ENCODE assay signal across 23 cellular contexts in the genomic region with DNA sequence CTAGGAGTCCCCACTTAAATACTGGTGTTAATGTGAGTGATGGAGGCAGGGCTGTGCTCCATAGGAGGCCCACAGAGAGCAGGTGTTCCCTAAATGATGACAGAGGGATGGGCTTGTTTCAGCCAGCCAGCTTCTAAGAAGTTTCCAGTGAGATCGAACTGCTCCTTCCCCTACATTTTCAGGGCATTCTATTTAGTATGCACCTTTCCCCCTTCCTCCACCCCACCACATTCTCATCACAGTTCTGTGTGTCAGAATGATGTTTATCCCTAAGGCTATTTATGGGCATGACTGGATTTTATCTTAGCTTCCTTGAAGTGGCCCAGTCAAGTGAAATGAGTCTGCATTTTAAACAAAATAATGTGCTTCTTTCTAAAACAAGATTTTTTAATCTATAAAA.
DNase-seq lines count a peak whose midpoint lies in the region; ATAC-seq and TF ChIP-seq lines count a peak whose summit lies in the region.
"Had no signal": no experiment of that assay in that cellular context is flagged by ENCODE, and none has a peak within 500 bp of the region (broad histone marks: within the 10 kb centered on the region; RNA-seq: fewer than 3 reads in every experiment).

No MANE protein-coding gene starts in this region.

- no peak for TF ChIP-seq CTCF in HEK293 (tag by site-specific recombination; IDR thresholded peaks at IDR 0.05)
- no peak for TF ChIP-seq CTCF in progenitor cell of endocrine pancreas (IDR thresholded peaks at IDR 0.05; ENCODE audit: unreplicated experiment)
- TF ChIP-seq CTCF in thyroid gland (IDR thresholded peaks at IDR 0.05) = no peak

- DNase-seq in NCI-H524 (lab: John Stamatoyannopoulos, UW) = peak; percentile 3 to 16
- no peak for DNase-seq in NCI-H524 treated with DMSO at 0.1 percent for 48 hours (lab: John Stamatoyannopoulos, UW)
- no peak for DNase-seq in SK-N-MC (ENCODE audit: low read depth, low spot score)
- peak; percentile 27 for DNase-seq in renal cortical epithelial cell (ENCODE audit: low read depth)
- no peak for DNase-seq in progenitor cell of endocrine pancreas (ENCODE audit: low spot score, unreplicated experiment)
- DNase-seq in thyroid gland = no peak
- DNase-seq: activated CD4-positive, alpha-beta T cell treated with anti-CD3 and anti-CD28 coated beads, Interleukin-2, amount 10 ng/mL, durations not matched to agents 24 days and 14 days; activated effector memory CD4-positive, alpha-beta T cell treated with anti-CD3 and anti-CD28 coated beads, Interleukin-2, amount 50 U/mL, for 16 hours; activated naive CD8-positive, alpha-beta T cell treated with anti-CD3 and anti-CD28 coated beads for 36 hours; activated T-cell treated with anti-CD3 and anti-CD28 coated beads, Interleukin-2, amount 50 U/mL, for 1 hour; aorta; colonic mucosa; GDM1; mesendoderm; NCI-H1092 treated with DMSO at 0.1 percent for 48 hours; NCI-H1930; psoas muscle; RPMI8226; stimulated activated naive CD8-positive, alpha-beta T cell treated with anti-CD3 and anti-CD28 coated beads, Interleukin-15, amount 100 ng/mL, for 72 hours; T-helper 9 cell had no signal

- H3K36me3 ChIP-seq in HEK293 (ENCODE audit: control insufficient read depth in 2 of 2, insufficient read depth in 1 of 2, low read length in 2 of 2) = no peaks in the 10 kb centered on the region
- H3K36me3 ChIP-seq in SK-N-MC (ENCODE audit: insufficient read depth, low read length) = no peaks in the 10 kb centered on the region
- H3K36me3 ChIP-seq in thyroid gland = no peaks in the 10 kb centered on the region
- H3K36me3 ChIP-seq: colonic mucosa had no signal

- intact Hi-C loops in thyroid gland (cut with DNase I) = loop anchor here (10.0 kb wide), 1 partner anchor 205 kb away; no protein-coding TSS in a partner anchor

- TF ChIP-seq POLR2A in thyroid gland (IDR thresholded peaks at IDR 0.05) = no peak

- H3K4me3 ChIP-seq in HEK293 (ENCODE audit: low read depth, low read length) (no peak overlapping the region), SK-N-MC (0 out of 2 replicates have a peak overlapping the region, but pooled peaks have one; percentile 17), thyroid gland (replicated peaks in 1 of 3) (no peak overlapping the region)
- H3K4me3 ChIP-seq: colonic mucosa, psoas muscle had no signal

- H3K27me3 ChIP-seq in thyroid gland = no peaks in the 10 kb centered on the region
- H3K27me3 ChIP-seq: colonic mucosa had no signal

- ATAC-seq in GM18868 (IDR thresholded peaks at IDR 0.05; ENCODE audit: unreplicated experiment) = no peak
- ATAC-seq: psoas muscle; stimulated activated naive CD8-positive, alpha-beta T cell treated with anti-CD3 and anti-CD28 coated beads, Interleukin-15, amount 100 ng/mL, for 72 hours had no signal

- H3K4me1 Mint-ChIP-seq in progenitor cell of endocrine pancreas (ENCODE audit: low read depth) = no peaks in the 10 kb centered on the region
- H3K4me1 Mint-ChIP-seq: activated naive CD8-positive, alpha-beta T cell treated with anti-CD3 and anti-CD28 coated beads for 36 hours had no signal

- no peak overlapping the region for H3K4me3 Mint-ChIP-seq in progenitor cell of endocrine pancreas (ENCODE audit: low read depth)
- H3K4me3 Mint-ChIP-seq: activated CD4-positive, alpha-beta T cell treated with anti-CD3 and anti-CD28 coated beads, Interleukin-2, amount 10 ng/mL, durations not matched to agents 24 days and 14 days; activated naive CD8-positive, alpha-beta T cell treated with anti-CD3 and anti-CD28 coated beads for 36 hours; stimulated activated naive CD8-positive, alpha-beta T cell treated with anti-CD3 and anti-CD28 coated beads, Interleukin-15, amount 100 ng/mL, for 72 hours had no signal

- H3K4me1 ChIP-seq in HEK293 (ENCODE audit: control insufficient read depth, insufficient read depth, low read length) (peaks cover 27% of the 10 kb centered on the region), thyroid gland (no peaks in the 10 kb centered on the region)
- H3K4me1 ChIP-seq: colonic mucosa, psoas muscle had no signal

- no peaks in the 10 kb centered on the region for H3K36me3 Mint-ChIP-seq in progenitor cell of endocrine pancreas (ENCODE audit: insufficient read depth)
- H3K36me3 Mint-ChIP-seq: activated naive CD8-positive, alpha-beta T cell treated with anti-CD3 and anti-CD28 coated beads for 36 hours had no signal

- H3K27ac Mint-ChIP-seq in progenitor cell of endocrine pancreas = no peak overlapping the region
- H3K27ac Mint-ChIP-seq: activated CD4-positive, alpha-beta T cell treated with anti-CD3 and anti-CD28 coated beads, Interleukin-2, amount 10 ng/mL, durations not matched to agents 24 days and 14 days; activated naive CD8-positive, alpha-beta T cell treated with anti-CD3 and anti-CD28 coated beads for 36 hours; stimulated activated naive CD8-positive, alpha-beta T cell treated with anti-CD3 and anti-CD28 coated beads, Interleukin-15, amount 100 ng/mL, for 72 hours had no signal

- 86 to 95% methylated on average over 1 of the region's 1 CpG for WGBS in thyroid gland, 2 donors

- POLR2A ChIA-PET in HEK293 (lab: Yijun Ruan, JAX) = no interaction called here

- CTCF ChIA-PET in HEK293 (lab: Yijun Ruan, JAX) = interaction anchor here (0.5 to 3.8 kb wide), 14 partner anchors 8 to 1347 kb away, joined by 3 to 18 read pairs (median 4); no protein-coding TSS in a partner anchor

- H3K9me3 ChIP-seq in HEK293 (ENCODE audit: control insufficient read depth, insufficient read depth, low read depth, low read length) (no peaks in the 10 kb centered on the region), SK-N-MC (ENCODE audit: low read depth, low read length) (no peaks in the 10 kb centered on the region), thyroid gland (no peaks in the 10 kb centered on the region)
- H3K9me3 ChIP-seq: colonic mucosa, psoas muscle had no signal

- peaks cover 17% of the 10 kb centered on the region for H3K27me3 Mint-ChIP-seq in progenitor cell of endocrine pancreas

- no peak overlapping the region for H3K9ac ChIP-seq in SK-N-MC (ENCODE audit: insufficient read length)

- H3K27ac ChIP-seq in HEK293 (ENCODE audit: extremely low read depth, low read depth, low read length) (peak overlapping the region; percentile 86), SK-N-MC (no peak overlapping the region), thyroid gland (no peak overlapping the region)
- H3K27ac ChIP-seq: colonic mucosa, psoas muscle, VCaP had no signal

- peaks cover 3% of the 10 kb centered on the region for H3K9me3 Mint-ChIP-seq in progenitor cell of endocrine pancreas (ENCODE audit: low read depth)
- H3K9me3 Mint-ChIP-seq: activated CD4-positive, alpha-beta T cell treated with anti-CD3 and anti-CD28 coated beads, Interleukin-2, amount 10 ng/mL, durations not matched to agents 24 days and 14 days; activated naive CD8-positive, alpha-beta T cell treated with anti-CD3 and anti-CD28 coated beads for 36 hours; stimulated activated naive CD8-positive, alpha-beta T cell treated with anti-CD3 and anti-CD28 coated beads, Interleukin-15, amount 100 ng/mL, for 72 hours had no signal

TF ChIP-seq in HEK293, 187 proteins besides CTCF, POLR2A, EP300 and RAD21 (continues in another document):
- TF ChIP-seq ZNF292 (tag by site-specific recombination; IDR thresholded peaks at IDR 0.05; ENCODE audit: borderline replicate concordance, low read depth) = no peak
- TF ChIP-seq, protein P1, sequence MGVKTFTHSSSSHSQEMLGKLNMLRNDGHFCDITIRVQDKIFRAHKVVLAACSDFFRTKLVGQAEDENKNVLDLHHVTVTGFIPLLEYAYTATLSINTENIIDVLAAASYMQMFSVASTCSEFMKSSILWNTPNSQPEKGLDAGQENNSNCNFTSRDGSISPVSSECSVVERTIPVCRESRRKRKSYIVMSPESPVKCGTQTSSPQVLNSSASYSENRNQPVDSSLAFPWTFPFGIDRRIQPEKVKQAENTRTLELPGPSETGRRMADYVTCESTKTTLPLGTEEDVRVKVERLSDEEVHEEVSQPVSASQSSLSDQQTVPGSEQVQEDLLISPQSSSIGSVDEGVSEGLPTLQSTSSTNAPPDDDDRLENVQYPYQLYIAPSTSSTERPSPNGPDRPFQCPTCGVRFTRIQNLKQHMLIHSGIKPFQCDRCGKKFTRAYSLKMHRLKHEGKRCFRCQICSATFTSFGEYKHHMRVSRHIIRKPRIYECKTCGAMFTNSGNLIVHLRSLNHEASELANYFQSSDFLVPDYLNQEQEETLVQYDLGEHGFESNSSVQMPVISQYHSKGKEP (tag by site-specific recombination; IDR thresholded peaks at IDR 0.05) = no peak
- TF ChIP-seq ZNF426 (tag by site-specific recombination; IDR thresholded peaks at IDR 0.05) = no peak
- TF ChIP-seq GLIS1 (tag by site-specific recombination; IDR thresholded peaks at IDR 0.05) = peak; percentile 48
- no peak for TF ChIP-seq ZNF837 (tag by site-specific recombination; IDR thresholded peaks at IDR 0.05)
- no peak for TF ChIP-seq ZNF830 (tag by site-specific recombination; IDR thresholded peaks at IDR 0.05; ENCODE audit: low read depth)
- no peak for TF ChIP-seq KLF16 (tag by site-specific recombination; IDR thresholded peaks at IDR 0.05)
- TF ChIP-seq ZNF670 (tag by site-specific recombination; IDR thresholded peaks at IDR 0.05; ENCODE audit: low read depth) = no peak
- TF ChIP-seq ZNF600 (tag by site-specific recombination; IDR thresholded peaks at IDR 0.05) = no peak
- TF ChIP-seq ZNF19 (tag by site-specific recombination; IDR thresholded peaks at IDR 0.05; ENCODE audit: low read depth) = no peak

Comparison
In these comparisons a context has a peak if more than half of its experiments do, and no peak if none do; other contexts are left out.
1. DNase-seq: peak in NCI-H524 (2 of 2) and renal cortical epithelial cell (single experiment); none in NCI-H524 treated with DMSO at 0.1 percent for 48 hours (single experiment), SK-N-MC (single experiment), progenitor cell of endocrine pancreas (single experiment) and thyroid gland (0 of 2).